Comparison of ENCODE assay signal across 8 cellular contexts in the genomic region with DNA sequence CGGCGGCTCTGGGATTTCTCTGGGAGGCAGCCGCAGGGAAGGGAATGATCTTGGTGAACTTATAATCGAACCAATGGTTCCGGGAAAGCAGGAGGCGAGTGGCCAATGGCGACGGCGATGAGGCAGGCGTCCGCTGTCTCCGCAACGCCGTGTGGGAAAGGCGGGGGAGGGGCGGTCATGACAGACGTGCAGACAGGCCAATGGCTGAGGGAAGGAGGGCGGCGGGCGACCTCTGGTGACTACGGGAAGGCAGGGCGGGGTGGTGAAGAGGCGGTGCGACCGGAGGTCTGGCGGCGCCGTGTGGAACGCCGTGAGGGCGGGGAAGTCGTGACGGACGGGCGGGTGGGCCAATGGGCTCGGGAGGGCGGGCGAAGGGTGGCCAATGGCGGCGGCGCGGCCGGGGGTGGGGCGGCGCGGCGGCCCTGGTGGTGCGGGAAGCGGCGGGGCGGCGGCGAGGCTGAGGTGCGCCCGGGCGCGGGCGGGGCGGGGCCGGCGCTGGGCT. TPM values are rescaled to one million over a fixed set of nuclear protein-coding genes. Genes with fewer than 3 reads are reported as not detected.
DNase-seq lines count a peak whose midpoint lies in the region; ATAC-seq and TF ChIP-seq lines count a peak whose summit lies in the region.

A gene with protein sequence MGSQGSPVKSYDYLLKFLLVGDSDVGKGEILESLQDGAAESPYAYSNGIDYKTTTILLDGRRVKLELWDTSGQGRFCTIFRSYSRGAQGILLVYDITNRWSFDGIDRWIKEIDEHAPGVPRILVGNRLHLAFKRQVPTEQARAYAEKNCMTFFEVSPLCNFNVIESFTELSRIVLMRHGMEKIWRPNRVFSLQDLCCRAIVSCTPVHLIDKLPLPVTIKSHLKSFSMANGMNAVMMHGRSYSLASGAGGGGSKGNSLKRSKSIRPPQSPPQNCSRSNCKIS (plus strand): TSS at position 409 of the 502 bp plus-strand sequence. CDS start 226 bp downstream, outside the sequence.

- peak within 1 kb of the TSS; percentile 67 for H2AK5ac ChIP-seq in IMR-90 (ENCODE audit: low read depth, low read length)

- TF ChIP-seq POLR2A in IMR-90 (IDR thresholded peaks at IDR 0.05; ENCODE audit: low read depth, low read length), result 0 out of 2 replicates have a peak, but pooled peaks have one; percentile 16

- 0% methylated on average over 36 of the region's 61 CpGs; no CpG with 5 or more reads in 1 of the 2 experiments for WGBS in IMR-90 (ENCODE audit: extremely low coverage in 2 of 2, insufficient read length in 1 of 2), 2 experiments

- peak within 1 kb of the TSS; percentile 89 for H3K56ac ChIP-seq in IMR-90 (ENCODE audit: extremely low read depth, insufficient read depth, low read length)

- peak within 1 kb of the TSS; percentile 37 to 100; a peak in 3 of 4 replicates for H4K8ac ChIP-seq in IMR-90 (ENCODE audit: low read depth in 2 of 2, low read length in 2 of 2)

- peak within 1 kb of the TSS; percentile 97 for H4K91ac ChIP-seq in IMR-90 (ENCODE audit: insufficient read depth, low read depth, low read length)

- H2BK120ac ChIP-seq in IMR-90 (ENCODE audit: low read depth, low read length), result peak within 1 kb of the TSS; percentile 99

- in situ Hi-C loops in IMR-90 (cut with MboI; ENCODE audit: low sequenced_read_pairs), result no loop called here

- POLR2A ChIA-PET in IMR-90 (lab: Charles Lee; ENCODE audit: unreplicated experiment), result no interaction called here

- H3K4me2 ChIP-seq in IMR-90 (ENCODE audit: low read depth, low read length) (peak within 1 kb of the TSS; percentile 95), OCI-LY3 (ENCODE audit: low read length) (peak within 1 kb of the TSS; percentile 100)

- peak within 1 kb of the TSS; percentile 99 for H3K18ac ChIP-seq in IMR-90 (ENCODE audit: low read depth, low read length)

- BruUV-seq in IMR-90 (replicated peaks; lab: Mats Ljungman, UMichigan), result no TSS peak

- peaks cover 27% of the 10 kb centered on the region for H3K79me2 ChIP-seq in OCI-LY3 (ENCODE audit: low read length)

- TF ChIP-seq CTCF in IMR-90 (conservative IDR thresholded peaks at IDR 0.05; ENCODE audit: low read depth, low read length) (peak; percentile 29), OCI-LY3 (IDR thresholded peaks at IDR 0.05; ENCODE audit: low read depth, low read length) (no peak)

- peak within 1 kb of the TSS; percentile 99 for H3K4ac ChIP-seq in IMR-90 (ENCODE audit: low read depth, low read length)

- dilution Hi-C loops in IMR-90 (cut with HindIII; ENCODE audit: low sequenced_read_pairs, unreplicated experiment), result no loop called here

- peaks cover 48% of the 10 kb centered on the region for H4K20me1 ChIP-seq in IMR-90 (ENCODE audit: insufficient read depth, low read length)
- peaks cover 12% of the 10 kb centered on the region; the same call in 1 of the 2 replicates for H4K20me1 ChIP-seq in OCI-LY3 (ENCODE audit: insufficient read depth, low read length)

- peak within 1 kb of the TSS; percentile 95 for H2BK5ac ChIP-seq in IMR-90 (ENCODE audit: low read depth, low read length, poor library complexity, severe bottlenecking)

- intact Hi-C loops in IMR-90 (cut with micrococcal nuclease), result loop anchor here (2.0 kb wide), 2 partner anchors 47 to 193 kb away; partner anchors contain the start of genes METTL26 and NME4

- CTCF ChIA-PET in IMR-90 (lab: Yijun Ruan, JAX), result interaction anchor here (0.8 kb wide), 1 partner anchor 11 kb away, joined by 3 read pairs; no protein-coding TSS in a partner anchor

- H3K14ac ChIP-seq in IMR-90 (replicated peaks; ENCODE audit: low read depth, low read length), result peak within 1 kb of the TSS; percentile 99

- H4K5ac ChIP-seq in IMR-90 (ENCODE audit: low read depth, low read length), result peak within 1 kb of the TSS; percentile 97

- H3K27ac ChIP-seq in IMR-90 (ENCODE audit: insufficient read depth, low read length), result peak within 1 kb of the TSS; percentile 92
- H3K27ac ChIP-seq in OCI-LY3 (ENCODE audit: low read length), result peak within 1 kb of the TSS; percentile 88

- H3K9ac ChIP-seq in IMR-90 (ENCODE audit: low read depth, low read length), result peak within 1 kb of the TSS; percentile 84
- peak within 1 kb of the TSS; percentile 85 for H3K9ac ChIP-seq in OCI-LY3 (ENCODE audit: low read length)

- H3K36me3 ChIP-seq in IMR-90 (ENCODE audit: control insufficient read depth, insufficient read depth, low read length) (0 out of 2 replicates have a peak, but pooled peaks cover 2% of the 10 kb centered on the region), OCI-LY3 (replicated peaks; ENCODE audit: low read depth, low read length) (peaks cover 4% of the 10 kb centered on the region)

- H2BK20ac ChIP-seq in IMR-90 (ENCODE audit: low read depth, low read length), result peak within 1 kb of the TSS; percentile 94; the same call in 1 of the 2 replicates

- TF ChIP-seq RAD21 in IMR-90 (IDR thresholded peaks at IDR 0.05; ENCODE audit: low read length), result no peak

- H3K79me1 ChIP-seq in IMR-90 (ENCODE audit: low read depth in 1 of 2, low read length in 2 of 2), result peaks cover 25 to 71% of the 10 kb centered on the region in 2 experiments; a peak in 3 of 4 replicates

- H2AFZ ChIP-seq in IMR-90 (replicated peaks; ENCODE audit: low read length, poor library complexity), result peak within 1 kb of the TSS; percentile 100
- peak within 1 kb of the TSS; percentile 73 for H2AFZ ChIP-seq in OCI-LY3 (ENCODE audit: low read depth, low read length)

- peaks cover 18% of the 10 kb centered on the region for H3K4me1 ChIP-seq in IMR-90 (ENCODE audit: control insufficient read depth, insufficient read depth, low read length)
- peaks cover 14% of the 10 kb centered on the region for H3K4me1 ChIP-seq in OCI-LY3 (ENCODE audit: low read length)
- peaks cover 60% of the 10 kb centered on the region for H3K4me1 ChIP-seq in mononuclear cell (ENCODE audit: insufficient read depth, low read length)

- peak within 1 kb of the TSS; percentile 94; the same call in 2 of the 3 replicates for H2BK15ac ChIP-seq in IMR-90 (ENCODE audit: low read depth, low read length)

- no peaks in the 10 kb centered on the region for H3K9me3 ChIP-seq in IMR-90 (ENCODE audit: control insufficient read depth, insufficient read depth, low read length)
- no peaks in the 10 kb centered on the region for H3K9me3 ChIP-seq in OCI-LY3 (ENCODE audit: insufficient read depth, low read length)
- H3K9me3 ChIP-seq in mononuclear cell (ENCODE audit: low read depth, low read length), result no peaks in the 10 kb centered on the region

- peak within 1 kb of the TSS; percentile 100 for H2AK9ac ChIP-seq in IMR-90 (replicated peaks; ENCODE audit: low read depth, low read length, poor library complexity)

- H3K27me3 ChIP-seq in IMR-90 (ENCODE audit: control insufficient read depth, insufficient read depth, low read length) (no peaks in the 10 kb centered on the region), OCI-LY3 (ENCODE audit: low read depth, low read length) (no peaks in the 10 kb centered on the region; the same call in 1 of the 2 replicates), mononuclear cell (ENCODE audit: insufficient read depth, low read length) (no peaks in the 10 kb centered on the region)

- ATAC-seq in GM21529 (IDR thresholded peaks at IDR 0.05; ENCODE audit: unreplicated experiment) (peak; percentile 79), IMR-90 (ENCODE audit: low read depth) (peak; percentile 87)

- H3K4me3 ChIP-seq in IMR-90 (ENCODE audit: insufficient read depth, low read depth, low read length) (peak within 1 kb of the TSS; percentile 98), OCI-LY3 (ENCODE audit: low read length) (peak within 1 kb of the TSS; percentile 95), mononuclear cell (ENCODE audit: low read length) (peak within 1 kb of the TSS; percentile 81)

- DNase-seq in DMS114 treated with DMSO at 0.1 percent for 48 hours (lab: John Stamatoyannopoulos, UW; ENCODE audit: unreplicated experiment), result peak; percentile 89
- DNase-seq in IMR-90, result peak; percentile 97
- DNase-seq in activated T-cell treated with anti-CD3 and anti-CD28 coated beads for 24 hours (ENCODE audit: low read depth), result peak; percentile 98
- peak; percentile 93 for DNase-seq in epidermal melanocyte (ENCODE audit: insufficient read length, low spot score)
- DNase-seq in stimulated activated CD8-positive, alpha-beta memory T cell treated with anti-CD3 and anti-CD28 coated beads, Interleukin-2, amount 100 ng/mL, for 48 hours (ENCODE audit: low read depth in 2 of 2), result peak; percentile 98 to 99

- H3K23ac ChIP-seq in IMR-90 (ENCODE audit: low read depth, low read length), result peak within 1 kb of the TSS; percentile 100

- H3K9me1 ChIP-seq in IMR-90 (ENCODE audit: insufficient read depth, low read length), result peaks cover 17% of the 10 kb centered on the region; the same call in 1 of the 2 replicates

TF ChIP-seq in IMR-90, 13 proteins besides CTCF, POLR2A, EP300 and RAD21 (continues in another document):
- TF ChIP-seq RCOR1 (IDR thresholded peaks at IDR 0.05; ENCODE audit: insufficient replicate concordance, low read length) (no peak), MAFK (IDR thresholded peaks at IDR 0.05; ENCODE audit: low read depth, low read length) (no peak), RFX5 (IDR thresholded peaks at IDR 0.05; ENCODE audit: low read depth, low read length) (peak; percentile 78), MXI1 (IDR thresholded peaks at IDR 0.05; ENCODE audit: borderline replicate concordance, low read depth, low read length) (no peak), SMC3 (IDR thresholded peaks at IDR 0.05; ENCODE audit: low read depth, low read length) (no peak), CEBPB (IDR thresholded peaks at IDR 0.05; ENCODE audit: low read depth, low read length) (no peak), BHLHE40 (IDR thresholded peaks at IDR 0.05; ENCODE audit: low read depth, low read length) (peak; percentile 21; the same call in 1 of the 2 replicates), FOS (IDR thresholded peaks at IDR 0.05; ENCODE audit: low read depth, low read length) (peak; percentile 72; the same call in 1 of the 2 replicates), CHD1 (IDR thresholded peaks at IDR 0.05; ENCODE audit: low read depth, low read length) (no peak), ELK1 (IDR thresholded peaks at IDR 0.05; ENCODE audit: borderline replicate concordance, low read depth, low read length) (no peak), NFE2L2 (IDR thresholded peaks at IDR 0.05; ENCODE audit: low read depth, low read length) (no peak)

RNA-seq across cellular contexts. Expression of the gene that starts here (rescaled TPM):
- 6.8 and 6.9 TPM in 2 replicates for total RNA-seq in IMR-90 (2012; rRNA removed)
- 13.7 and 15.3 TPM in 2 replicates for polyA plus RNA-seq in IMR-90 (2012; rRNA removed)
- polyA plus RNA-seq in IMR-90 (2012; cell fraction: cytosol; rRNA removed), result 11.0 and 21.8 TPM in 2 replicates
- polyA plus RNA-seq in IMR-90 (2012; cell fraction: nucleus; rRNA removed; ENCODE audit: low replicate concordance), result 26.4 and 67.6 TPM in 2 replicates
- 6.6 TPM for total RNA-seq in mononuclear cell

Comparison
In these comparisons a context has a peak if more than half of its experiments do, and no peak if none do; other contexts are left out.
1. Peak in every context shown above with its lines: DNase-seq, ATAC-seq, H3K4me3 ChIP-seq and H3K27ac ChIP-seq.